Comparison of ENCODE assay signal across 28 cellular contexts in the genomic region with DNA sequence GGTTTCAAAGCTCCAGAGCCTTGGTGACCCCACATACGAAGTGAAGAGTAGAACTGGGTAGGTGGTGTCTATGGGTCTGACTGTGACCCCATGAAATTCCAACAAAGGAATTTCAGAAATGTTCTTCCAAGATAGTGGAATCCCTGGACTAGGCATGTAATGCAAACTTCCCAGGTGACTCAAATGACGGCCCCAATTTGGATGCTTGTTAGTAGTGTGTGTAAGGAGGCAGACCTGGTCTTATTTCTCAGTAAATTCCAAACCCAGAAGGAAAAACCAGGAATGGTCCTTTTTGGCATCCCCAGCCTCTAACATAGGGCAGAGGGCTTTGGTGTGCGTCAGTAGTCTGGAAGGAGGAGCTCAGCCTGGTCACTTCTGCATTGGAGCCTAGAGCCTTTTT.
"Had no signal": no experiment of that assay in that cellular context is flagged by ENCODE, and none has a peak within 500 bp of the region (broad histone marks: within the 10 kb centered on the region; RNA-seq: fewer than 3 reads in every experiment).

No MANE protein-coding gene starts in this region.

- H3K4me3 ChIP-seq: adrenal gland, ascending aorta, coronary artery, dorsolateral prefrontal cortex, gastroesophageal sphincter, spleen, tibial nerve, uterus had no signal

- H3K9me3 Mint-ChIP-seq: activated T-cell treated with anti-CD3 and anti-CD28 coated beads, Interleukin-2, amount 50 U/mL, for 72 hours; naive thymus-derived CD8-positive, alpha-beta T cell; neural crest cell had no signal

- H3K27ac Mint-ChIP-seq: activated naive CD8-positive, alpha-beta T cell; activated T-cell treated with anti-CD3 and anti-CD28 coated beads, Interleukin-2, amount 50 U/mL, for 72 hours had no signal

- H3K36me3 Mint-ChIP-seq: activated naive CD8-positive, alpha-beta T cell; naive thymus-derived CD8-positive, alpha-beta T cell had no signal

- DNase-seq: activated CD4-positive, alpha-beta T cell treated with anti-CD3 and anti-CD28 coated beads for 4 hours; activated CD4-positive, alpha-beta T cell treated with anti-CD3 and anti-CD28 coated beads, Interleukin-2, amount 50 U/mL, for 4 hours; activated naive CD4-positive, alpha-beta T cell treated with Interleukin-2 at 50 U/mL for 16 hours; activated T-cell treated with anti-CD3 and anti-CD28 coated beads for 4 hours; activated T-cell treated with anti-CD3 and anti-CD28 coated beads, Interleukin-2, amount 50 U/mL, for 72 hours; adrenal gland; brain microvascular endothelial cell; dorsolateral prefrontal cortex; effector memory CD4-positive, alpha-beta T cell; head of caudate nucleus; left cardiac atrium; left ventricle myocardium superior; mammary epithelial cell; midbrain; naive thymus-derived CD8-positive, alpha-beta T cell; occipital lobe; posterior cingulate gyrus; right cardiac atrium; spleen; stimulated activated naive CD4-positive, alpha-beta T cell; uterus had no signal

- ATAC-seq: activated T-cell treated with anti-CD3 and anti-CD28 coated beads, Interleukin-2, amount 50 U/mL, for 72 hours; gastroesophageal sphincter; left cardiac atrium; left ventricle myocardium superior; naive thymus-derived CD8-positive, alpha-beta T cell; right cardiac atrium had no signal

- H3K27me3 ChIP-seq: adrenal gland, ascending aorta, brain microvascular endothelial cell, dorsolateral prefrontal cortex, gastroesophageal sphincter, spleen, tibial nerve, uterus had no signal

- H3K9me3 ChIP-seq: adrenal gland, ascending aorta, gastroesophageal sphincter, spleen, tibial nerve, uterus had no signal

- H3K27ac ChIP-seq: ascending aorta, brain microvascular endothelial cell, dorsolateral prefrontal cortex, spleen, VCaP had no signal

- H3K36me3 ChIP-seq: adrenal gland, ascending aorta, brain microvascular endothelial cell, gastroesophageal sphincter, spleen, tibial nerve, uterus had no signal

- H3K4me3 Mint-ChIP-seq: activated naive CD8-positive, alpha-beta T cell; activated T-cell treated with anti-CD3 and anti-CD28 coated beads, Interleukin-2, amount 50 U/mL, for 72 hours; naive thymus-derived CD8-positive, alpha-beta T cell; neural crest cell had no signal
